27 cellular contexts compared by ENCODE assay signal in genomic region chr1:59549067-59549837, GRCh38.
DNase-seq lines count a peak whose midpoint lies in the region; ATAC-seq and TF ChIP-seq lines count a peak whose summit lies in the region.
"Had no signal": no experiment of that assay in that cellular context is flagged by ENCODE, and none has a peak within 500 bp of the region (broad histone marks: within the 10 kb centered on the region; RNA-seq: fewer than 3 reads in every experiment).

No MANE protein-coding gene starts in this region.

- no peaks in the 10 kb centered on the region for H3K9me3 Mint-ChIP-seq in activated CD4-positive, alpha-beta T cell treated with anti-CD3 and anti-CD28 coated beads, Interleukin-2, amount 10 ng/mL, durations not matched to agents 24 days and 14 days
- H3K9me3 Mint-ChIP-seq: activated naive CD8-positive, alpha-beta T cell treated with anti-CD3 and anti-CD28 coated beads, Interleukin-2, amount 10 ng/mL, durations not matched to agents 7 days and 5 days; activated T-cell treated with anti-CD3 and anti-CD28 coated beads, Interleukin-2, amount 50 U/mL, for 4 hours; effector memory CD8-positive, alpha-beta T cell; H9; stimulated activated naive CD8-positive, alpha-beta T cell treated with anti-CD3 and anti-CD28 coated beads, Interleukin-15, Interleukin-2, amounts not matched to agents 100 ng/mL and 50 ng/mL, for 24 hours had no signal

- H3K4me3 Mint-ChIP-seq in activated CD4-positive, alpha-beta T cell treated with anti-CD3 and anti-CD28 coated beads, Interleukin-2, amount 10 ng/mL, durations not matched to agents 24 days and 14 days, result no peak overlapping the region
- H3K4me3 Mint-ChIP-seq: activated naive CD8-positive, alpha-beta T cell treated with anti-CD3 and anti-CD28 coated beads, Interleukin-2, amount 10 ng/mL, durations not matched to agents 7 days and 5 days; activated T-cell treated with anti-CD3 and anti-CD28 coated beads, Interleukin-2, amount 50 U/mL, for 4 hours; effector memory CD8-positive, alpha-beta T cell; H9; stimulated activated naive CD8-positive, alpha-beta T cell treated with anti-CD3 and anti-CD28 coated beads, Interleukin-15, Interleukin-2, amounts not matched to agents 100 ng/mL and 50 ng/mL, for 24 hours; WTC11 had no signal

- ATAC-seq in mucosa of descending colon (peak; percentile 54), upper lobe of left lung (ENCODE audit: low FRiP score in 2 of 2) (no peak), gastroesophageal sphincter (no peak), GM19328 (IDR thresholded peaks at IDR 0.05; ENCODE audit: unreplicated experiment) (no peak)
- ATAC-seq: activated T-cell treated with anti-CD3 and anti-CD28 coated beads, Interleukin-2, amount 50 U/mL, for 4 hours; effector memory CD8-positive, alpha-beta T cell; GM12878; WTC11 had no signal

- TF ChIP-seq EP300 in esophagus muscularis mucosa (IDR thresholded peaks at IDR 0.05) (no peak), upper lobe of left lung (IDR thresholded peaks at IDR 0.05) (no peak), gastroesophageal sphincter (IDR thresholded peaks at IDR 0.05) (no peak)

- H3K9me3 ChIP-seq in esophagus muscularis mucosa (no peaks in the 10 kb centered on the region), mucosa of descending colon (no peaks in the 10 kb centered on the region), upper lobe of left lung (no peaks in the 10 kb centered on the region), gastroesophageal sphincter (no peaks in the 10 kb centered on the region)
- H3K9me3 ChIP-seq: ascending aorta, BLaER1, ovary had no signal

- DNase-seq in NCI-H2227 (lab: John Stamatoyannopoulos, UW; ENCODE audit: unreplicated experiment) (peak; percentile 56), esophagus muscularis mucosa (ENCODE audit: extremely low spot score) (no peak), mucosa of descending colon (no peak), upper lobe of left lung (no peak)
- no peak for DNase-seq in activated CD4-positive, alpha-beta T cell treated with anti-CD3 and anti-CD28 coated beads, Interleukin-2, amount 10 ng/mL, durations not matched to agents 24 days and 14 days
- DNase-seq: activated CD4-positive, alpha-beta T cell treated with anti-CD3 and anti-CD28 coated beads, Interleukin-2, amount 50 U/mL, for 1 hour; activated gamma-delta T cell; activated naive CD8-positive, alpha-beta T cell treated with anti-CD3 and anti-CD28 coated beads, Interleukin-2, amount 10 ng/mL, durations not matched to agents 7 days and 5 days; activated T-cell treated with anti-CD3 and anti-CD28 coated beads, Interleukin-2, amount 50 U/mL, for 4 hours; central memory CD4-positive, alpha-beta T cell; effector memory CD8-positive, alpha-beta T cell; erythroblast; H9; Karpas-422; NCI-H1436 treated with DMSO at 0.1 percent for 48 hours; NCI-H82; RPMI8226; stimulated activated CD8-positive, alpha-beta memory T cell treated with anti-CD3 and anti-CD28 coated beads, Interleukin-4, amount 100 ng/mL, for 48 hours; T-helper 1 cell had no signal

- WGBS in esophagus muscularis mucosa, result 64% methylated on average over 5 of the region's 5 CpGs
- 89 to 90% methylated on average over 5 of the region's 5 CpGs for WGBS in upper lobe of left lung, 2 donors
- WGBS in gastroesophageal sphincter (ENCODE audit: low coverage in 1 of 2), 2 donors, result 51 to 53% methylated on average over 5 of the region's 5 CpGs

- peaks cover 3% of the 10 kb centered on the region for H3K4me1 Mint-ChIP-seq in activated CD4-positive, alpha-beta T cell treated with anti-CD3 and anti-CD28 coated beads, Interleukin-2, amount 10 ng/mL, durations not matched to agents 24 days and 14 days

- no peak overlapping the region for H3K4me3 ChIP-seq in esophagus muscularis mucosa
- no peak overlapping the region for H3K4me3 ChIP-seq in mucosa of descending colon
- H3K4me3 ChIP-seq in upper lobe of left lung, result no peak overlapping the region
- no peak overlapping the region for H3K4me3 ChIP-seq in gastroesophageal sphincter
- H3K4me3 ChIP-seq: ascending aorta, BLaER1, GM12878, ovary had no signal

- H3K27ac Mint-ChIP-seq in activated CD4-positive, alpha-beta T cell treated with anti-CD3 and anti-CD28 coated beads, Interleukin-2, amount 10 ng/mL, durations not matched to agents 24 days and 14 days, result no peak overlapping the region
- H3K27ac Mint-ChIP-seq: activated naive CD8-positive, alpha-beta T cell treated with anti-CD3 and anti-CD28 coated beads, Interleukin-2, amount 10 ng/mL, durations not matched to agents 7 days and 5 days; effector memory CD8-positive, alpha-beta T cell; H9; stimulated activated naive CD8-positive, alpha-beta T cell treated with anti-CD3 and anti-CD28 coated beads, Interleukin-15, Interleukin-2, amounts not matched to agents 100 ng/mL and 50 ng/mL, for 24 hours; WTC11 had no signal

- H3K36me3 Mint-ChIP-seq in activated CD4-positive, alpha-beta T cell treated with anti-CD3 and anti-CD28 coated beads, Interleukin-2, amount 10 ng/mL, durations not matched to agents 24 days and 14 days (ENCODE audit: low read depth), result no peaks in the 10 kb centered on the region
- H3K36me3 Mint-ChIP-seq: WTC11 had no signal

- H3K4me1 ChIP-seq in esophagus muscularis mucosa, result peaks cover 3 to 25% (median 20%) of the 10 kb centered on the region in 4 donors
- H3K4me1 ChIP-seq in mucosa of descending colon (ENCODE audit: low read depth), result peaks cover 10% of the 10 kb centered on the region
- H3K4me1 ChIP-seq in upper lobe of left lung, result peaks cover 0 to 6% (median 4%) of the 10 kb centered on the region in 4 donors
- peaks cover 10 to 28% (median 17%) of the 10 kb centered on the region in 3 donors for H3K4me1 ChIP-seq in gastroesophageal sphincter
- H3K4me1 ChIP-seq: BLaER1 had no signal

- H3K27me3 Mint-ChIP-seq in activated CD4-positive, alpha-beta T cell treated with anti-CD3 and anti-CD28 coated beads, Interleukin-2, amount 10 ng/mL, durations not matched to agents 24 days and 14 days, result no peaks in the 10 kb centered on the region
- H3K27me3 Mint-ChIP-seq: activated naive CD8-positive, alpha-beta T cell treated with anti-CD3 and anti-CD28 coated beads, Interleukin-2, amount 10 ng/mL, durations not matched to agents 7 days and 5 days; effector memory CD8-positive, alpha-beta T cell; stimulated activated naive CD8-positive, alpha-beta T cell treated with anti-CD3 and anti-CD28 coated beads, Interleukin-15, Interleukin-2, amounts not matched to agents 100 ng/mL and 50 ng/mL, for 24 hours had no signal

- TF ChIP-seq POLR2A in esophagus muscularis mucosa (IDR thresholded peaks at IDR 0.05; ENCODE audit: low read depth) (no peak), upper lobe of left lung (IDR thresholded peaks at IDR 0.05) (no peak), gastroesophageal sphincter (IDR thresholded peaks at IDR 0.05) (no peak)

- H3K27me3 ChIP-seq in esophagus muscularis mucosa (no peaks in the 10 kb centered on the region), upper lobe of left lung (no peaks in the 10 kb centered on the region), gastroesophageal sphincter (no peaks in the 10 kb centered on the region)
- H3K27me3 ChIP-seq: ascending aorta, BLaER1, ovary had no signal

- no peaks in the 10 kb centered on the region for H3K36me3 ChIP-seq in esophagus muscularis mucosa
- no peaks in the 10 kb centered on the region for H3K36me3 ChIP-seq in mucosa of descending colon (ENCODE audit: low read depth)
- H3K36me3 ChIP-seq in upper lobe of left lung, result no peaks in the 10 kb centered on the region
- peaks cover 0 to 2% of the 10 kb centered on the region in 2 donors for H3K36me3 ChIP-seq in gastroesophageal sphincter
- H3K36me3 ChIP-seq: ascending aorta, BLaER1, ovary had no signal

- peak overlapping the region; percentile 52 to 68 (median 58) for H3K27ac ChIP-seq in esophagus muscularis mucosa (replicated peaks in 1 of 4)
- peak overlapping the region in 3 of 4 donors; percentile 71 to 75 (median 72) for H3K27ac ChIP-seq in upper lobe of left lung
- peak overlapping the region in 2 of 4 donors; percentile 18 to 54 for H3K27ac ChIP-seq in gastroesophageal sphincter
- H3K27ac ChIP-seq: BLaER1, ovary had no signal

- no peak for TF ChIP-seq CTCF in esophagus muscularis mucosa (IDR thresholded peaks at IDR 0.05)
- TF ChIP-seq CTCF in mucosa of descending colon (IDR thresholded peaks at IDR 0.05), result no peak
- TF ChIP-seq CTCF in upper lobe of left lung (IDR thresholded peaks at IDR 0.05), result no peak
- no peak for TF ChIP-seq CTCF in gastroesophageal sphincter (IDR thresholded peaks at IDR 0.05)

- intact Hi-C loops in esophagus muscularis mucosa (cut with DNase I), result no loop called here
- intact Hi-C loops in mucosa of descending colon (cut with DNase I, micrococcal nuclease), result no loop called here
- intact Hi-C loops in activated CD4-positive, alpha-beta T cell treated with anti-CD3 and anti-CD28 coated beads, Interleukin-2, amount 10 ng/mL, durations not matched to agents 24 days and 14 days (cut with micrococcal nuclease), result no loop called here
